Comparison of ENCODE assay signal across 1 cellular context in the genomic region with DNA sequence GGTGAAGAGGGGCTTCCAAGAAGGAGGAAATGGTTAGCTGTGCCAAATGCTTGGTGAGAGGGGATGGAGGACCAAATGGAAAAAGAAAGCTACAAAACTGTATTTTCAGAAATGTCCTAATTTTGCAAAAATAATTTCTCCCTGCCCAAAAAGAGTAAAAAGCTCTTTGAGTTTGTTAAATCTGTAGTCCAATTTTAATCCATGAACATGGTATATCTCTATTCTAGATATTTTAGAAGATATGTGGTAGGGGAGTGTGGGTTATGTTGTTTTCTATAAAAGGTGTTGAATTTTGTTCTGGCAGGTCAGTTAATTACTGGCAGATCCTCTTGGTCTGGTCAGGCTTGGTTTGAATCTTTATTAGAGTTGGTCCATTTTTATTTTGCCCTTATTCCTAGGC.
TF ChIP-seq lines count a peak whose summit lies in the region.

No MANE protein-coding gene starts in this region.

TF ChIP-seq in GM23338, 12 proteins besides CTCF, POLR2A, EP300 and RAD21 (continued from another document):
- TF ChIP-seq EZH2phosphoT487 (IDR thresholded peaks at IDR 0.05; ENCODE audit: unreplicated experiment) (no peak), POLR2AphosphoS5 (IDR thresholded peaks at IDR 0.05; ENCODE audit: low read depth) (no peak)
TF ChIP-seq in GM23338: peak in this region for 0.
